In the genomic region with DNA sequence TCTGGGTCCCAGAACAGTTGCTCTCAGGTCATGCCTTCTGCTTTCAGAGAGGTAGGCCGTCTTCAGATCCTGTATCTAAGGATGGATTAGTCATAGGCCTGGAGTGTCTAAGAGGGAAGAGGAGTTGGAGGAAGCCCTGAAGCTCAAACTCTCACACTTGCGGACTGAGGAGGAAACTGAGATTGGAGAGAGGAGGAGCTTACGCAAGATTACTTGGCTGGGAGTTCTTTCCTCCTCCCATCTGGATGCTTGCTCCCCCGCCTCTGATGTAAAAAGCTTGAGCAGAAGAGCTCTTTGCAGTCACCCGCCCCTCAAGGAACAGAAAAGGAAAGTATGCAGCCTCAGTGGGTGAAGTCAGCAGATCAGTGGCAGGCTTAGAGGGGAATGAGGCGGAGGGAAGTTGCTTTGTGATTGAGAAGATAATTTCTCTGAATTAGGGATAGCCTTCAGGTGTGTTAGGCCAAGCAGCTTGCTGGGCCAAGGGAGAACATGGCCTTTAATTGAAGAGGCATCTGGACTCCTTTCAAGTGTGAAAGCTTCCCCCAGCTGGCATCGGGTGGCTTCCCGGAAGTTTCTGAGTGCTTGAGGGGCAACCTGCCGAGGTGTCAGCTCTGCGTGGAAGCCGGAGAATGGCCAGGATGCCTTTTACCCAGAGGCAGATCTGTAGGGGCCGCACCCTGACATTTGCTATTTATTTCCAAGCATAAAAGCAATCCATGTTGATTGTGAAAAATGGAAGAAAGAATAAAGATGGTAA, we compare ENCODE assay signal across 10 cellular contexts. TPM values are rescaled to one million over a fixed set of nuclear protein-coding genes. Genes with fewer than 3 reads are reported as not detected.
A peak's percentile ranks its signal among the peaks of the same experiment; 100 is the strongest.
DNase-seq lines count a peak whose midpoint lies in the region; ATAC-seq and TF ChIP-seq lines count a peak whose summit lies in the region.
"Had no signal": no experiment of that assay in that cellular context is flagged by ENCODE, and none has a peak within 500 bp of the region (broad histone marks: within the 10 kb centered on the region; RNA-seq: fewer than 3 reads in every experiment).

No MANE protein-coding gene starts in this region.

- no peaks in the 10 kb centered on the region for H3K36me3 Mint-ChIP-seq in activated naive CD8-positive, alpha-beta T cell treated with anti-CD3 and anti-CD28 coated beads for 36 hours

- peaks cover 2% of the 10 kb centered on the region for H3K4me1 Mint-ChIP-seq in activated naive CD8-positive, alpha-beta T cell treated with anti-CD3 and anti-CD28 coated beads for 36 hours

- DNase-seq in HCEC 1CT (peak; percentile 1), NCI-H69 (lab: John Stamatoyannopoulos, UW) (peak; percentile 23), epithelial cell of esophagus (ENCODE audit: low read depth) (peak; percentile 53), renal cortical epithelial cell (ENCODE audit: low read depth) (peak; percentile 64), NCI-H187 (lab: John Stamatoyannopoulos, UW) (no peak)
- DNase-seq in activated naive CD8-positive, alpha-beta T cell treated with anti-CD3 and anti-CD28 coated beads for 36 hours, result no peak
- DNase-seq: activated gamma-delta T cell, MM.1S had no signal

- H3K9me3 Mint-ChIP-seq in activated naive CD8-positive, alpha-beta T cell treated with anti-CD3 and anti-CD28 coated beads for 36 hours, result no peaks in the 10 kb centered on the region

- no peak for TF ChIP-seq CTCF in epithelial cell of esophagus (IDR thresholded peaks at IDR 0.05; ENCODE audit: insufficient read depth, low read depth, low read length, missing control alignments)

- H3K4me3 Mint-ChIP-seq in activated naive CD8-positive, alpha-beta T cell treated with anti-CD3 and anti-CD28 coated beads for 36 hours, result no peak overlapping the region

- H3K27me3 Mint-ChIP-seq in activated naive CD8-positive, alpha-beta T cell treated with anti-CD3 and anti-CD28 coated beads for 36 hours, result peaks cover 7% of the 10 kb centered on the region

- H3K27ac Mint-ChIP-seq in activated naive CD8-positive, alpha-beta T cell treated with anti-CD3 and anti-CD28 coated beads for 36 hours, result no peak overlapping the region

- no peak overlapping the region for H3K4me3 ChIP-seq in epithelial cell of esophagus (ENCODE audit: low read length)
- H3K4me3 ChIP-seq: upper lobe of left lung had no signal

- ATAC-seq in GM18519 (IDR thresholded peaks at IDR 0.05; ENCODE audit: low FRiP score, unreplicated experiment), result no peak

RNA-seq across cellular contexts. Expression of gene ADORA1, which starts 6.6 kb away (rescaled TPM):
- total RNA-seq in renal cortical epithelial cell, result 4.2 and 54.7 TPM in 2 replicates
- not detected for total RNA-seq in activated naive CD8-positive, alpha-beta T cell treated with anti-CD3 and anti-CD28 coated beads for 36 hours

RNA-seq across cellular contexts. Expression of gene MYBPH, which starts 41.5 kb away (rescaled TPM):
- total RNA-seq in renal cortical epithelial cell, result not detected in 2 replicates
- total RNA-seq in activated naive CD8-positive, alpha-beta T cell treated with anti-CD3 and anti-CD28 coated beads for 36 hours, result not detected

RNA-seq across cellular contexts. Expression of gene MYOG, which starts 48.3 kb away (rescaled TPM):
- total RNA-seq in renal cortical epithelial cell, result not detected in 2 replicates
- total RNA-seq in activated naive CD8-positive, alpha-beta T cell treated with anti-CD3 and anti-CD28 coated beads for 36 hours, result not detected
- total RNA-seq: upper lobe of left lung had no signal

RNA-seq across cellular contexts. Expression of gene CHI3L1, which starts 52.4 kb away (rescaled TPM):
- total RNA-seq in renal cortical epithelial cell, result 0.10 and 0.69 TPM in 2 replicates
- total RNA-seq in activated naive CD8-positive, alpha-beta T cell treated with anti-CD3 and anti-CD28 coated beads for 36 hours, result not detected

Comparison
In these comparisons a context has a peak if more than half of its experiments do, and no peak if none do; other contexts are left out.
1. DNase-seq: peak in HCEC 1CT (single experiment), NCI-H69 (single experiment), epithelial cell of esophagus (single experiment) and renal cortical epithelial cell (single experiment); none in activated naive CD8-positive, alpha-beta T cell treated with anti-CD3 and anti-CD28 coated beads for 36 hours (single experiment) and NCI-H187 (0 of 2).